ENCODE assay signal across 18 cellular contexts in genomic region chr6:443621-444175, GRCh38. TPM values are rescaled to one million over a fixed set of nuclear protein-coding genes. Genes with fewer than 3 reads are reported as not detected.
"Had no signal": no experiment of that assay in that cellular context is flagged by ENCODE, and none has a peak within 500 bp of the region (broad histone marks: within the 10 kb centered on the region; RNA-seq: fewer than 3 reads in every experiment).

No MANE protein-coding gene starts in this region.

- H3K9me3 ChIP-seq: ascending aorta, SJSA1, tibial nerve had no signal

- H3K9me3 Mint-ChIP-seq: activated B cell treated with CpG ODN at 0.5 μM for 24 hours; activated CD4-positive, alpha-beta T cell treated with anti-CD3 and anti-CD28 coated beads, Interleukin-2, amount 10 ng/mL, durations not matched to agents 7 days and 5 days; stimulated activated naive CD8-positive, alpha-beta T cell treated with anti-CD3 and anti-CD28 coated beads, Interleukin-15, Interleukin-2, amounts not matched to agents 100 ng/mL and 50 ng/mL, for 24 hours had no signal

- DNase-seq: activated B cell treated with CpG ODN at 0.5 μM for 24 hours; activated CD4-positive, alpha-beta T cell treated with anti-CD3 and anti-CD28 coated beads, Interleukin-2, amount 10 ng/mL, durations not matched to agents 7 days and 5 days; activated T-cell treated with anti-CD3 and anti-CD28 coated beads, Interleukin-2, amount 50 U/mL, for 72 hours; cortex of kidney; hypothalamus; islet precursor cell; midbrain; nephron progenitor cell; occipital lobe; stimulated activated CD4-positive, alpha-beta T cell treated with anti-CD3 and anti-CD28 coated beads, Interleukin-2, amount 100 ng/mL, for 24 hours had no signal

- H3K27ac ChIP-seq: ascending aorta, SJSA1, tibial nerve had no signal

- ATAC-seq: activated T-cell treated with anti-CD3 and anti-CD28 coated beads, Interleukin-2, amount 50 U/mL, for 72 hours; left lobe of liver had no signal

- H3K36me3 ChIP-seq: ascending aorta, SJSA1, tibial nerve had no signal

- H3K4me1 ChIP-seq: ascending aorta, tibial nerve had no signal

- H3K27ac Mint-ChIP-seq: activated B cell treated with CpG ODN at 0.5 μM for 24 hours; activated T-cell treated with anti-CD3 and anti-CD28 coated beads, Interleukin-2, amount 50 U/mL, for 72 hours; stimulated activated naive CD8-positive, alpha-beta T cell treated with anti-CD3 and anti-CD28 coated beads, Interleukin-15, Interleukin-2, amounts not matched to agents 100 ng/mL and 50 ng/mL, for 24 hours had no signal

- H3K4me3 ChIP-seq: ascending aorta, lung, SJSA1, tibial nerve had no signal

- FAIRE-seq: frontal cortex, urothelium cell line had no signal

- H3K27me3 Mint-ChIP-seq: activated B cell treated with CpG ODN at 0.5 μM for 24 hours; activated CD4-positive, alpha-beta T cell treated with anti-CD3 and anti-CD28 coated beads, Interleukin-2, amount 10 ng/mL, durations not matched to agents 7 days and 5 days had no signal

- H3K4me3 Mint-ChIP-seq: activated B cell treated with CpG ODN at 0.5 μM for 24 hours; activated CD4-positive, alpha-beta T cell treated with anti-CD3 and anti-CD28 coated beads, Interleukin-2, amount 10 ng/mL, durations not matched to agents 7 days and 5 days; nephron progenitor cell; stimulated activated naive CD8-positive, alpha-beta T cell treated with anti-CD3 and anti-CD28 coated beads, Interleukin-15, Interleukin-2, amounts not matched to agents 100 ng/mL and 50 ng/mL, for 24 hours had no signal

- H3K27me3 ChIP-seq: ascending aorta, SJSA1, tibial nerve had no signal

RNA-seq across cellular contexts. Expression of gene IRF4, which starts 52.1 kb away (rescaled TPM):
- total RNA-seq: frontal cortex had no signal
